ENCODE assay signal across 10 cellular contexts in the genomic region with DNA sequence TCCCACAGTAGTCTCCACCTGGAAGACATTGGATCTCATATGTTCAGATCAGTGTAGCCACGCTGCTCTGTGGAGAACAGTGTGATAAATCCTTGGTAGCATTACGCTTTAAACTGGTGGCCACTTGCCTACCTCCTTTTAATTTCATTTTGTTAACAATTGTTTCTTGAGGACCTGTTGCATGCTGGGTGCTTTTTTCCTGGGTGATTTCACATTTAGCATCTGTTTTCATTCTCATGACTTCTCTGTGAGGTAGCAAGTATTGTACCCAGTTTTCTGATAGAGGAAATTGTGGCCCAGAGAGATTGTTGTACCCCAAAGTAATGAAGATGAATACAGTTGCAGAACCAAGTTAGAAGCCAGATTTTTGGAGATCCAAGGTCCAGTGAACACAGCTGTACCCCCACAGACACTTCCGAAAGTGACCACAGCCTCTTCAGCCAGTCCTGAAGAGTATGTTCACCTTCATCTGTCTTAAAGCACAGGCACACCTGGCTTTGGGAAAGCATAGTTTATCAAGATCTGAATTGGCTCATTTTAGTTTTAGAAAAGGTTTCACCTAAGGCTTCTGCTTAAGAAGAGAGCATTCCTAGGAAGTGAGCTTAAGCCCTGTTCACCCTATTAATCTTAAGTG.
DNase-seq lines count a peak whose midpoint lies in the region; ATAC-seq lines count a peak whose summit lies in the region.
"Had no signal": no experiment of that assay in that cellular context is flagged by ENCODE, and none has a peak within 500 bp of the region (broad histone marks: within the 10 kb centered on the region; RNA-seq: fewer than 3 reads in every experiment).

No MANE protein-coding gene starts in this region.

- no peaks in the 10 kb centered on the region for H3K27me3 Mint-ChIP-seq in activated CD4-positive, alpha-beta T cell treated with anti-CD3 and anti-CD28 coated beads, Interleukin-2, amount 10 ng/mL, durations not matched to agents 7 days and 5 days
- no peaks in the 10 kb centered on the region for H3K27me3 Mint-ChIP-seq in stimulated activated naive CD8-positive, alpha-beta T cell treated with anti-CD3 and anti-CD28 coated beads, Interleukin-15, amount 100 ng/mL, for 72 hours

- peaks cover 69% of the 10 kb centered on the region for H3K4me1 Mint-ChIP-seq in activated CD4-positive, alpha-beta T cell treated with anti-CD3 and anti-CD28 coated beads, Interleukin-2, amount 10 ng/mL, durations not matched to agents 7 days and 5 days
- peaks cover 66% of the 10 kb centered on the region for H3K4me1 Mint-ChIP-seq in stimulated activated naive CD8-positive, alpha-beta T cell treated with anti-CD3 and anti-CD28 coated beads, Interleukin-15, amount 100 ng/mL, for 72 hours

- peak overlapping the region; percentile 93 for H3K27ac Mint-ChIP-seq in activated CD4-positive, alpha-beta T cell treated with anti-CD3 and anti-CD28 coated beads, Interleukin-2, amount 10 ng/mL, durations not matched to agents 7 days and 5 days
- H3K27ac Mint-ChIP-seq in activated naive CD4-positive, alpha-beta T cell treated with anti-CD3 and anti-CD28 coated beads, Interleukin-2, amount 50 U/mL, for 72 hours = peak overlapping the region; percentile 11 to 94
- H3K27ac Mint-ChIP-seq in stimulated activated naive CD8-positive, alpha-beta T cell treated with anti-CD3 and anti-CD28 coated beads, Interleukin-15, amount 100 ng/mL, for 72 hours = peak overlapping the region in 1 of 2 donors; percentile 63

- H3K9me3 Mint-ChIP-seq in activated CD4-positive, alpha-beta T cell treated with anti-CD3 and anti-CD28 coated beads, Interleukin-2, amount 10 ng/mL, durations not matched to agents 7 days and 5 days = no peaks in the 10 kb centered on the region
- H3K9me3 Mint-ChIP-seq in activated naive CD4-positive, alpha-beta T cell treated with anti-CD3 and anti-CD28 coated beads, Interleukin-2, amount 50 U/mL, for 72 hours = no peaks in the 10 kb centered on the region
- H3K9me3 Mint-ChIP-seq in stimulated activated naive CD8-positive, alpha-beta T cell treated with anti-CD3 and anti-CD28 coated beads, Interleukin-15, amount 100 ng/mL, for 72 hours = no peaks in the 10 kb centered on the region

- DNase-seq in activated CD4-positive, alpha-beta T cell treated with anti-CD3 and anti-CD28 coated beads, Interleukin-2, amount 10 ng/mL, durations not matched to agents 7 days and 5 days = no peak
- DNase-seq in activated CD4-positive, alpha-beta T cell treated with anti-CD3 and anti-CD28 coated beads, Interleukin-2, amount 50 U/mL, for 48 hours = no peak
- no peak for DNase-seq in activated naive CD4-positive, alpha-beta T cell treated with anti-CD3 and anti-CD28 coated beads, Interleukin-2, amount 50 U/mL, for 72 hours (ENCODE audit: low spot score in 2 of 2)
- DNase-seq in stimulated activated naive CD8-positive, alpha-beta T cell treated with anti-CD3 and anti-CD28 coated beads, Interleukin-15, amount 100 ng/mL, for 72 hours = no peak
- no peak for DNase-seq in SHP77 treated with DMSO at 0.1 percent for 48 hours (lab: John Stamatoyannopoulos, UW)
- no peak for DNase-seq in stimulated activated CD8-positive, alpha-beta memory T cell treated with anti-CD3 and anti-CD28 coated beads, Interleukin-4, amount 100 ng/mL, for 48 hours
- no peak for DNase-seq in middle frontal gyrus (ENCODE audit: extremely low spot score, low spot score)
- DNase-seq: head of caudate nucleus, NCI-H446 treated with DMSO at 0.1 percent for 48 hours had no signal

- peaks cover 26% of the 10 kb centered on the region for H3K36me3 Mint-ChIP-seq in activated CD4-positive, alpha-beta T cell treated with anti-CD3 and anti-CD28 coated beads, Interleukin-2, amount 10 ng/mL, durations not matched to agents 7 days and 5 days (ENCODE audit: low read depth)
- H3K36me3 Mint-ChIP-seq in activated naive CD4-positive, alpha-beta T cell treated with anti-CD3 and anti-CD28 coated beads, Interleukin-2, amount 50 U/mL, for 72 hours = peaks cover 0 to 11% of the 10 kb centered on the region in 2 donors

- ATAC-seq in HG02973 (IDR thresholded peaks at IDR 0.05; ENCODE audit: unreplicated experiment) = peak; percentile 20
- ATAC-seq in activated naive CD4-positive, alpha-beta T cell treated with anti-CD3 and anti-CD28 coated beads, Interleukin-2, amount 50 U/mL, for 72 hours = no peak
- peak; percentile 11 for ATAC-seq in stimulated activated naive CD8-positive, alpha-beta T cell treated with anti-CD3 and anti-CD28 coated beads, Interleukin-15, amount 100 ng/mL, for 72 hours

- CTCF ChIA-PET in activated CD4-positive, alpha-beta T cell treated with anti-CD3 and anti-CD28 coated beads, Interleukin-2, amount 10 ng/mL, durations not matched to agents 7 days and 5 days (lab: Charles Lee) = interaction anchor here (0.6 to 3.8 kb wide), 7 partner anchors 11 to 359 kb away, joined by 3 to 22 read pairs (median 5); a partner anchor contains a TSS

- H3K4me3 Mint-ChIP-seq in activated CD4-positive, alpha-beta T cell treated with anti-CD3 and anti-CD28 coated beads, Interleukin-2, amount 10 ng/mL, durations not matched to agents 7 days and 5 days = peak overlapping the region; percentile 65
- peak overlapping the region; percentile 76 to 78 for H3K4me3 Mint-ChIP-seq in stimulated activated naive CD8-positive, alpha-beta T cell treated with anti-CD3 and anti-CD28 coated beads, Interleukin-15, amount 100 ng/mL, for 72 hours

- POLR2A ChIA-PET in activated CD4-positive, alpha-beta T cell treated with anti-CD3 and anti-CD28 coated beads, Interleukin-2, amount 10 ng/mL, durations not matched to agents 7 days and 5 days (lab: Charles Lee) = interaction anchor here (1.4 kb wide), 1 partner anchor 145 kb away, joined by 13 read pairs; a partner anchor contains a TSS

Comparison
In these comparisons a context has a peak if more than half of its experiments do, and no peak if none do; other contexts are left out.
1. ATAC-seq: peak in HG02973 (single experiment) and stimulated activated naive CD8-positive, alpha-beta T cell treated with anti-CD3 and anti-CD28 coated beads, Interleukin-15, amount 100 ng/mL, for 72 hours (single experiment); none in activated naive CD4-positive, alpha-beta T cell treated with anti-CD3 and anti-CD28 coated beads, Interleukin-2, amount 50 U/mL, for 72 hours (0 of 2).